Comparison of ENCODE assay signal across 8 cellular contexts in genomic region chr2:67397143-67397986, GRCh38. TPM values are rescaled to one million over a fixed set of nuclear protein-coding genes. Genes with fewer than 3 reads are reported as not detected.
DNase-seq lines count a peak whose midpoint lies in the region; ATAC-seq and TF ChIP-seq lines count a peak whose summit lies in the region.

TSS of gene ETAA1 (plus strand) at chr2:67397333. CDS start at chr2:67397449, 116 bp downstream.

- in situ Hi-C loops in KBM-7 (cut with MboI; ENCODE audit: low pct_unique_long_range_greater_than_20kb, low sequenced_read_pairs): no loop called here

- H3K27me3 ChIP-seq in esophagus (ENCODE audit: control insufficient read depth in 1 of 2, insufficient read depth in 2 of 2, low read length in 2 of 2): no peaks in the 10 kb centered on the region
- H3K27me3 ChIP-seq in mucosa of stomach (ENCODE audit: control insufficient read depth, insufficient read depth, low read length): no peaks in the 10 kb centered on the region

- peak within 1 kb of the TSS; percentile 93 to 95 for H3K27ac ChIP-seq in esophagus (ENCODE audit: low read depth in 2 of 2, low read length in 1 of 2)

- DNase-seq in DMS114 treated with DMSO at 0.1 percent for 48 hours (lab: John Stamatoyannopoulos, UW; ENCODE audit: unreplicated experiment) (peak; percentile 90), KBM-7 (peak; percentile 93)
- peak; percentile 94 to 95 for DNase-seq in activated T-cell treated with anti-CD3 and anti-CD28 coated beads, Interleukin-2, amount 50 U/mL, for 48 hours
- DNase-seq in stimulated activated CD8-positive, alpha-beta memory T cell treated with anti-CD3 and anti-CD28 coated beads, Interleukin-7, amount 100 ng/mL, for 1 hour (ENCODE audit: low read depth in 2 of 2): peak; percentile 85 to 88

- peak within 1 kb of the TSS; percentile 89 for H3K9ac ChIP-seq in mucosa of stomach (ENCODE audit: low read length)

- 0% methylated on average over 61 of the region's 61 CpGs for WGBS in esophagus, 2 donors

- ATAC-seq in GM21576 (IDR thresholded peaks at IDR 0.05; ENCODE audit: unreplicated experiment): peak; percentile 100

- peaks cover 0 to 3% of the 10 kb centered on the region in 2 donors for H3K9me3 ChIP-seq in esophagus (ENCODE audit: control insufficient read depth in 2 of 2, insufficient read depth in 1 of 2, low read depth in 1 of 2, low read length in 1 of 2)
- no peaks in the 10 kb centered on the region for H3K9me3 ChIP-seq in mucosa of stomach (ENCODE audit: control insufficient read depth, low read length)

- H3K4me3 ChIP-seq in esophagus (ENCODE audit: low read depth in 1 of 2, low read length in 2 of 2) (peak within 1 kb of the TSS; percentile 74 to 99), mucosa of stomach (ENCODE audit: low read length) (peak within 1 kb of the TSS; percentile 64)

- H3K4me1 ChIP-seq in esophagus (ENCODE audit: control insufficient read depth in 2 of 2, insufficient read depth in 2 of 2, low read length in 1 of 2) (no peaks in the 10 kb centered on the region), mucosa of stomach (ENCODE audit: control insufficient read depth, insufficient read depth, low read length) (no peaks in the 10 kb centered on the region)

- H3K36me3 ChIP-seq in esophagus (ENCODE audit: control insufficient read depth in 2 of 2, insufficient read depth in 2 of 2, low read length in 1 of 2) (no peaks in the 10 kb centered on the region), mucosa of stomach (ENCODE audit: control insufficient read depth, insufficient read depth, low read length) (no peaks in the 10 kb centered on the region)

TF ChIP-seq in PFSK-1, 5 proteins besides CTCF, POLR2A, EP300 and RAD21:
- TF ChIP-seq REST (IDR thresholded peaks at IDR 0.05; ENCODE audit: insufficient read depth in 1 of 2, low read depth in 2 of 2, low read length in 2 of 2) (peak in 1 of 2 experiments; percentile 65; a peak in 2 of 4 replicates), FOXP2 (optimal IDR thresholded peaks at IDR 0.05; ENCODE audit: borderline replicate concordance, extremely low read depth, extremely low read length, insufficient read depth) (peak; percentile 42), TAF1 (IDR thresholded peaks at IDR 0.05; ENCODE audit: borderline replicate concordance, insufficient read depth, low read length) (peak; percentile 94; the same call in 1 of the 2 replicates), SIN3A (IDR thresholded peaks at IDR 0.05; ENCODE audit: borderline replicate concordance, insufficient read depth, low read length) (no peak), POLR2AphosphoS5 (IDR thresholded peaks at IDR 0.05; ENCODE audit: low read depth, low read length) (peak; percentile 88)

RNA-seq across cellular contexts. Expression of gene ETAA1, which starts in this region (rescaled TPM):
- 1.6 TPM for polyA plus RNA-seq in PFSK-1 (2012; ENCODE audit: insufficient read length, low read depth)
- 1 to 10 TPM; 4.9 to 6.2 TPM for polyA plus RNA-seq in esophagus

Comparison
In these comparisons a context has a peak if more than half of its experiments do, and no peak if none do; other contexts are left out.
1. Peak in every context shown above with its lines: DNase-seq, ATAC-seq, H3K4me3 ChIP-seq and H3K27ac ChIP-seq.